8 cellular contexts compared by ENCODE assay signal in the genomic region with DNA sequence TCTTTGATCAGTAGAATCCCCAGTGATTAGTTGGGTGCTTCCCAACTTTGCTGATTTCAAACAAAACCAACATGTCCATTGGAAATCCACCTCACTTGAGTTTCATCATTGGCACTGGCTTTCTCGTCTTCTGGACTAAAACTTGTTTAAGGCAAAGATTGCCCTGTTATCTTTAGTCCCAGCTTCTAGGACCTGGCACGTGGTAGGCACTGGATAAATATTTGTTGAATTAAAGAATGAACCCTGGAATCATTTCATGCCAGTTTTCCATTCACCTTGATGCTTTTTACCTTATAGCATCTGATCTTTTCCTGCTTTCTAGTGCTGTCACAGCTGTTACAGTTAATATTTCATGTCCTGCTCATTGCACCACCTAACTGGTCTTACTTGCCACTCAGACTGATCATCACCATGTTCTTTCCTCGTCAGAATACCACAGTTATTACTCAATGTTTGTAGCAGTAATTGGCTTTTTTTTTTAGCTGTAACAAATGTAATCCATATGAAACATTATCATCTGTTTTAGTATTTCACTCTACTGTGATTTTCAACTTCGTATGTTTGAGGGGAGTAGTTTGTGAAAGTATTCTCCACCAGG. TPM values are rescaled to one million over a fixed set of nuclear protein-coding genes. Genes with fewer than 3 reads are reported as not detected.
DNase-seq lines count a peak whose midpoint lies in the region; ATAC-seq and FAIRE-seq lines count a peak whose summit lies in the region.

No MANE protein-coding gene starts in this region.

- peaks cover 7% of the 10 kb centered on the region for H3K9me3 Mint-ChIP-seq in dendritic cell treated with granulocyte-macrophage colony-stimulating factor and Interleukin-4, amounts not matched to agents 40 ng/mL and 50 ng/mL, for 4 days
- no peaks in the 10 kb centered on the region for H3K9me3 Mint-ChIP-seq in natural killer cell treated with Interleukin-12 subunit alpha and Interleukin-12 subunit beta and Interleukin-15 and Interleukin-18, amount 100 ng/mL, for 72 hours

- no peak for ATAC-seq in natural killer cell treated with Interleukin-12 subunit alpha and Interleukin-12 subunit beta and Interleukin-15 and Interleukin-18, amount 100 ng/mL, for 72 hours
- ATAC-seq in HG02938 (IDR thresholded peaks at IDR 0.05; ENCODE audit: unreplicated experiment) (no peak), HG03095 (IDR thresholded peaks at IDR 0.05; ENCODE audit: unreplicated experiment) (no peak), HG03135 (IDR thresholded peaks at IDR 0.05; ENCODE audit: unreplicated experiment) (no peak)

- peaks cover 6% of the 10 kb centered on the region for H3K36me3 Mint-ChIP-seq in dendritic cell treated with granulocyte-macrophage colony-stimulating factor and Interleukin-4, amounts not matched to agents 40 ng/mL and 50 ng/mL, for 4 days (ENCODE audit: low read depth)
- H3K36me3 Mint-ChIP-seq in natural killer cell treated with Interleukin-12 subunit alpha and Interleukin-12 subunit beta and Interleukin-15 and Interleukin-18, amount 100 ng/mL, for 72 hours: no peaks in the 10 kb centered on the region

- FAIRE-seq in GM18507 (lab: Jason Lieb, UNC): peak; percentile 42

- peak overlapping the region; percentile 99 for H3K4me3 Mint-ChIP-seq in dendritic cell treated with granulocyte-macrophage colony-stimulating factor and Interleukin-4, amounts not matched to agents 40 ng/mL and 50 ng/mL, for 4 days
- H3K4me3 Mint-ChIP-seq in natural killer cell treated with Interleukin-12 subunit alpha and Interleukin-12 subunit beta and Interleukin-15 and Interleukin-18, amount 100 ng/mL, for 72 hours: peak overlapping the region; percentile 96

- intact Hi-C loops in dendritic cell treated with granulocyte-macrophage colony-stimulating factor and Interleukin-4, amounts not matched to agents 40 ng/mL and 50 ng/mL, for 4 days (cut with micrococcal nuclease): no loop called here

- H3K27ac Mint-ChIP-seq in dendritic cell treated with granulocyte-macrophage colony-stimulating factor and Interleukin-4, amounts not matched to agents 40 ng/mL and 50 ng/mL, for 4 days: no peak overlapping the region
- H3K27ac Mint-ChIP-seq in natural killer cell treated with Interleukin-12 subunit alpha and Interleukin-12 subunit beta and Interleukin-15 and Interleukin-18, amount 100 ng/mL, for 72 hours: peak overlapping the region; percentile 5 to 78

- DNase-seq in GM18507 (ENCODE audit: extremely low spot score, insufficient read length, low read depth) (no peak), NOMO-1 treated with dmso at 0.1 percent for 144 hours (lab: John Stamatoyannopoulos, UW; ENCODE audit: unreplicated experiment) (peak; percentile 37)
- DNase-seq in natural killer cell treated with Interleukin-12 subunit alpha and Interleukin-12 subunit beta and Interleukin-15 and Interleukin-18, amount 100 ng/mL, for 72 hours (ENCODE audit: low spot score): no peak
- no peak for DNase-seq in activated CD4-positive, alpha-beta T cell treated with anti-CD3 and anti-CD28 coated beads, Interleukin-2, amount 50 U/mL, for 4 hours

- no peaks in the 10 kb centered on the region for H3K27me3 Mint-ChIP-seq in dendritic cell treated with granulocyte-macrophage colony-stimulating factor and Interleukin-4, amounts not matched to agents 40 ng/mL and 50 ng/mL, for 4 days
- no peaks in the 10 kb centered on the region for H3K27me3 Mint-ChIP-seq in natural killer cell treated with Interleukin-12 subunit alpha and Interleukin-12 subunit beta and Interleukin-15 and Interleukin-18, amount 100 ng/mL, for 72 hours

- peaks cover 10% of the 10 kb centered on the region for H3K4me1 Mint-ChIP-seq in dendritic cell treated with granulocyte-macrophage colony-stimulating factor and Interleukin-4, amounts not matched to agents 40 ng/mL and 50 ng/mL, for 4 days (ENCODE audit: low read depth)
- peaks cover 20 to 24% of the 10 kb centered on the region in 2 donors for H3K4me1 Mint-ChIP-seq in natural killer cell treated with Interleukin-12 subunit alpha and Interleukin-12 subunit beta and Interleukin-15 and Interleukin-18, amount 100 ng/mL, for 72 hours (ENCODE audit: low read depth in 2 of 2)

RNA-seq across cellular contexts. Expression of gene C12orf50, which starts 7.3 kb away (rescaled TPM):
- total RNA-seq in natural killer cell treated with Interleukin-12 subunit alpha and Interleukin-12 subunit beta and Interleukin-15 and Interleukin-18, amount 100 ng/mL, for 72 hours: not detected
